ENCODE assay signal across 9 cellular contexts in genomic region chr16:87201052-87201451, GRCh38.
A peak's percentile ranks its signal among the peaks of the same experiment; 100 is the strongest.
DNase-seq lines count a peak whose midpoint lies in the region; ATAC-seq and TF ChIP-seq lines count a peak whose summit lies in the region.
"Had no signal": no experiment of that assay in that cellular context is flagged by ENCODE, and none has a peak within 500 bp of the region (broad histone marks: within the 10 kb centered on the region; RNA-seq: fewer than 3 reads in every experiment).

No MANE protein-coding gene starts in this region.

- no peak overlapping the region for H3K27ac Mint-ChIP-seq in activated CD8-positive, alpha-beta T cell treated with anti-CD3 and anti-CD28 coated beads, Interleukin-2, amount 10 ng/mL, durations not matched to agents 7 days and 5 days

- TF ChIP-seq CTCF in gastroesophageal sphincter (IDR thresholded peaks at IDR 0.05) (no peak), gastrocnemius medialis (IDR thresholded peaks at IDR 0.05 in 4 of 5, conservative IDR thresholded peaks at IDR 0.05 in 1 of 5) (no peak)

- ATAC-seq in gastroesophageal sphincter: peak; percentile 87
- ATAC-seq in gastrocnemius medialis: peak; percentile 49 to 54
- ATAC-seq in activated CD8-positive, alpha-beta T cell treated with anti-CD3 and anti-CD28 coated beads, Interleukin-2, amount 10 ng/mL, durations not matched to agents 7 days and 5 days: no peak
- ATAC-seq in HG03571 (IDR thresholded peaks at IDR 0.05; ENCODE audit: unreplicated experiment): no peak
- ATAC-seq in HG03280 (IDR thresholded peaks at IDR 0.05; ENCODE audit: unreplicated experiment): no peak

- CTCF ChIA-PET in activated CD8-positive, alpha-beta T cell treated with anti-CD3 and anti-CD28 coated beads, Interleukin-2, amount 10 ng/mL, durations not matched to agents 7 days and 5 days (lab: Charles Lee): no interaction called here

- 23 to 39% methylated on average over 4 to 5 of the region's 5 CpGs for WGBS in gastroesophageal sphincter (ENCODE audit: low coverage in 1 of 2), 2 donors

- H3K36me3 Mint-ChIP-seq in activated CD8-positive, alpha-beta T cell treated with anti-CD3 and anti-CD28 coated beads, Interleukin-2, amount 10 ng/mL, durations not matched to agents 7 days and 5 days (ENCODE audit: low read depth): no peaks in the 10 kb centered on the region

- intact Hi-C loops in gastrocnemius medialis (cut with DNase I; ENCODE audit: low total_unique reads): no loop called here

- H3K36me3 ChIP-seq in gastroesophageal sphincter (no peaks in the 10 kb centered on the region), gastrocnemius medialis (no peaks in the 10 kb centered on the region)

- peak; percentile 98 for DNase-seq in GM04504 (ENCODE audit: low read depth)
- peak; percentile 60 for DNase-seq in SW480 (ENCODE audit: low spot score)
- peak in 1 of 2 donors; percentile 46 for DNase-seq in gastrocnemius medialis
- no peak for DNase-seq in activated naive CD4-positive, alpha-beta T cell treated with anti-CD3 and anti-CD28 coated beads, Interleukin-2, amount 50 U/mL, for 16 hours
- DNase-seq in activated CD8-positive, alpha-beta T cell treated with anti-CD3 and anti-CD28 coated beads, Interleukin-2, amount 10 ng/mL, durations not matched to agents 7 days and 5 days: no peak

- peaks cover 0 to 6% (median 0%) of the 10 kb centered on the region in 3 donors for H3K4me1 ChIP-seq in gastroesophageal sphincter
- no peaks in the 10 kb centered on the region for H3K4me1 ChIP-seq in gastrocnemius medialis
- H3K4me1 ChIP-seq: parathyroid adenoma had no signal

- H3K4me1 Mint-ChIP-seq in activated CD8-positive, alpha-beta T cell treated with anti-CD3 and anti-CD28 coated beads, Interleukin-2, amount 10 ng/mL, durations not matched to agents 7 days and 5 days (ENCODE audit: low read depth): peaks cover 3% of the 10 kb centered on the region

- H3K27ac ChIP-seq in gastroesophageal sphincter: peak overlapping the region in 1 of 4 donors; percentile 42
- no peak overlapping the region for H3K27ac ChIP-seq in gastrocnemius medialis
- H3K27ac ChIP-seq: parathyroid adenoma had no signal

- in situ Hi-C loops in gastrocnemius medialis (cut with MboI; ENCODE audit: low sequenced_read_pairs in 4 of 4): loop anchor here in 1 of 4 donors (10.0 kb wide), 1 partner anchor 636 kb away; the partner anchor contains the start of gene FOXC2

- no peaks in the 10 kb centered on the region for H3K9me3 Mint-ChIP-seq in activated CD8-positive, alpha-beta T cell treated with anti-CD3 and anti-CD28 coated beads, Interleukin-2, amount 10 ng/mL, durations not matched to agents 7 days and 5 days (ENCODE audit: insufficient read depth)

- TF ChIP-seq EP300 in gastroesophageal sphincter (IDR thresholded peaks at IDR 0.05): no peak

- POLR2A ChIA-PET in activated CD8-positive, alpha-beta T cell treated with anti-CD3 and anti-CD28 coated beads, Interleukin-2, amount 10 ng/mL, durations not matched to agents 7 days and 5 days (lab: Charles Lee): no interaction called here

- peaks cover 5% of the 10 kb centered on the region for H3K27me3 Mint-ChIP-seq in activated CD8-positive, alpha-beta T cell treated with anti-CD3 and anti-CD28 coated beads, Interleukin-2, amount 10 ng/mL, durations not matched to agents 7 days and 5 days (ENCODE audit: low read depth)

- peaks cover 41% of the 10 kb centered on the region for H3K27me3 ChIP-seq in gastroesophageal sphincter
- peaks cover 0 to 6% (median 0%) of the 10 kb centered on the region in 3 donors for H3K27me3 ChIP-seq in gastrocnemius medialis

- no peak overlapping the region for H3K4me3 Mint-ChIP-seq in activated CD8-positive, alpha-beta T cell treated with anti-CD3 and anti-CD28 coated beads, Interleukin-2, amount 10 ng/mL, durations not matched to agents 7 days and 5 days

- H3K4me3 ChIP-seq in gastroesophageal sphincter: no peak overlapping the region
- no peak overlapping the region for H3K4me3 ChIP-seq in gastrocnemius medialis

- H3K9me3 ChIP-seq in gastroesophageal sphincter: no peaks in the 10 kb centered on the region
- H3K9me3 ChIP-seq in gastrocnemius medialis: no peaks in the 10 kb centered on the region

- no peak for TF ChIP-seq POLR2A in gastroesophageal sphincter (IDR thresholded peaks at IDR 0.05)
- TF ChIP-seq POLR2A in gastrocnemius medialis (IDR thresholded peaks at IDR 0.05): no peak

Comparison
In these comparisons a context has a peak if more than half of its experiments do, and no peak if none do; other contexts are left out.
1. DNase-seq: peak in GM04504 (single experiment) and SW480 (single experiment); none in activated naive CD4-positive, alpha-beta T cell treated with anti-CD3 and anti-CD28 coated beads, Interleukin-2, amount 50 U/mL, for 16 hours (single experiment) and activated CD8-positive, alpha-beta T cell treated with anti-CD3 and anti-CD28 coated beads, Interleukin-2, amount 10 ng/mL, durations not matched to agents 7 days and 5 days (single experiment).
2. ATAC-seq: peak in gastroesophageal sphincter (single experiment) and gastrocnemius medialis (2 of 2); none in activated CD8-positive, alpha-beta T cell treated with anti-CD3 and anti-CD28 coated beads, Interleukin-2, amount 10 ng/mL, durations not matched to agents 7 days and 5 days (single experiment), HG03571 (single experiment) and HG03280 (single experiment).